ENCODE assay signal across 8 cellular contexts in the genomic region with DNA sequence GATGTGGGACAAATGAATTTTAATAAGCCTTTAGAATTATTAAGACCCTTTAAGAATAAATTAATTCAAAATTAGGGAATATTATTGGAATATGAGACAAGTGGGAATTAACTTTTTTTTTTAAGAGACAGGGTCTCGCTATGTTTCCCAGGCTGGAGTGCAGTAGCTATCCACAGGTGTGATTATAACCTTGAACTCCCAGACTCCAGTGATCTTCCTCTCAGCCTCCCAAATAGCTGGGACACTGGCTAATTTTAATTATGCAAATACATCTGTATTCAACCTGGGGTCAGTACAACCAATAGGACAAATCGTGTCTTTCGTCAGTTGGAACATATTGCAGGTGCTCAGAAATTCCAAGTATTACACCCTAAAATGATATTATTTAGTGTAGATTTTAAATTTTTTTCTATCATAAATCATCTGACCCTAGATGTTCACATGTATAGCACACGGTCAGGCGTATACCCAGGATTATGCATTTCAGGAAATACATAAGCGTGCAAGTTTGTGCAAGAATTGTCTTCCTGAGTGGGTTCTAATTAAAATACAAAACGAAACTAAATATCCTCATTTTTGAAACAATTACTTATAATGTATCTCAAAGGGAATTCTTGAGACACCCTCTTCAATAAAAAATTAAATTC. TPM values are rescaled to one million over a fixed set of nuclear protein-coding genes. Genes with fewer than 3 reads are reported as not detected.
DNase-seq lines count a peak whose midpoint lies in the region; ATAC-seq and TF ChIP-seq lines count a peak whose summit lies in the region.

No MANE protein-coding gene starts in this region.

- intact Hi-C loops in mammary epithelial cell (cut with micrococcal nuclease): loop anchor here (5.0 kb wide), 1 partner anchor 169 kb away; the partner anchor contains the start of gene KBTBD2

- H3K4me2 ChIP-seq in BLaER1 (peak overlapping the region; percentile 94), mammary epithelial cell (ENCODE audit: insufficient read depth, low read depth, low read length) (peak overlapping the region; percentile 93)

- POLR2A ChIA-PET in naive thymus-derived CD8-positive, alpha-beta T cell (lab: Charles Lee): interaction anchor here (1.2 to 3.5 kb wide), 6 partner anchors 8 to 572 kb away, joined by 3 to 36 read pairs (median 12); partner anchors contain the start of genes KBTBD2 and LSM5

- no peak overlapping the region for H2AFZ ChIP-seq in mammary epithelial cell (ENCODE audit: low read depth, low read length)

- DNase-seq in Jurkat, Clone E6-1 (ENCODE audit: low read depth, low spot score): no peak
- DNase-seq in mammary epithelial cell: no peak
- no peak for DNase-seq in naive thymus-derived CD8-positive, alpha-beta T cell
- no peak for DNase-seq in effector CD4-positive, alpha-beta T cell
- DNase-seq in H4 (ENCODE audit: low spot score): no peak
- DNase-seq in epidermal melanocyte (ENCODE audit: insufficient read length, low spot score): no peak
- DNase-seq in NCI-H1930 (lab: John Stamatoyannopoulos, UW): no peak

- H3K4me1 Mint-ChIP-seq in naive thymus-derived CD8-positive, alpha-beta T cell: peaks cover 14 to 58% (median 46%) of the 10 kb centered on the region in 4 donors

- BruUV-seq in mammary epithelial cell (replicated peaks; lab: Mats Ljungman, UMichigan): no TSS peak

- H3K4me3 ChIP-seq in BLaER1: peak overlapping the region; percentile 100
- H3K4me3 ChIP-seq in Jurkat, Clone E6-1 (ENCODE audit: low read length): peak overlapping the region; percentile 86
- H3K4me3 ChIP-seq in mammary epithelial cell (replicated peaks in 1 of 3; ENCODE audit: insufficient read depth in 1 of 3, low read depth in 2 of 3, low read length in 3 of 3): peak overlapping the region; percentile 62 to 95 (median 84)

- H3K79me2 ChIP-seq in mammary epithelial cell (ENCODE audit: insufficient read depth, low read length): peaks cover 60% of the 10 kb centered on the region

- peaks cover 22% of the 10 kb centered on the region for H3K4me1 ChIP-seq in BLaER1
- H3K4me1 ChIP-seq in mammary epithelial cell (ENCODE audit: insufficient read depth, low read length): peaks cover 5% of the 10 kb centered on the region

- H3K9me3 ChIP-seq in BLaER1 (peaks cover 11% of the 10 kb centered on the region), mammary epithelial cell (replicated peaks; ENCODE audit: insufficient read depth, low read length) (no peaks in the 10 kb centered on the region)

- H4K20me1 ChIP-seq in BLaER1 (peaks cover 60% of the 10 kb centered on the region), mammary epithelial cell (ENCODE audit: insufficient read depth, low read length) (no peaks in the 10 kb centered on the region)

- H3K36me3 Mint-ChIP-seq in naive thymus-derived CD8-positive, alpha-beta T cell: peaks cover 7 to 12% (median 10%) of the 10 kb centered on the region in 3 donors

- no peaks in the 10 kb centered on the region for H3K27me3 Mint-ChIP-seq in naive thymus-derived CD8-positive, alpha-beta T cell

- H3K36me3 ChIP-seq in BLaER1 (peaks cover 26% of the 10 kb centered on the region), mammary epithelial cell (ENCODE audit: insufficient read depth, low read length) (no peaks in the 10 kb centered on the region)

- in situ Hi-C loops in mammary epithelial cell (cut with MboI; ENCODE audit: low sequenced_read_pairs in 2 of 2): no loop called here

- peak overlapping the region; percentile 89 to 97 (median 96) for H3K4me3 Mint-ChIP-seq in naive thymus-derived CD8-positive, alpha-beta T cell

- H3K27ac Mint-ChIP-seq in naive thymus-derived CD8-positive, alpha-beta T cell: peak overlapping the region; percentile 85 to 95 (median 90)

- CTCF ChIA-PET in mammary epithelial cell (lab: Charles Lee; ENCODE audit: low non-redundant PET): no interaction called here

- TF ChIP-seq CTCF in mammary epithelial cell (conservative IDR thresholded peaks at IDR 0.05 in 1 of 2, IDR thresholded peaks at IDR 0.05 in 1 of 2; ENCODE audit: extremely low read depth in 1 of 2, insufficient read depth in 1 of 2, low read depth in 1 of 2, low read length in 2 of 2): no peak

- H3K9ac ChIP-seq in BLaER1 (peak overlapping the region; percentile 96), mammary epithelial cell (ENCODE audit: insufficient read depth, low read length) (peak overlapping the region; percentile 91)

- no peaks in the 10 kb centered on the region for H3K27me3 ChIP-seq in BLaER1
- no peaks in the 10 kb centered on the region for H3K27me3 ChIP-seq in mammary epithelial cell (ENCODE audit: insufficient read depth, low read length)

- H3K27ac ChIP-seq in BLaER1 (peak overlapping the region; percentile 94; the same call in 1 of the 2 replicates), mammary epithelial cell (ENCODE audit: insufficient read depth, low read depth, low read length) (peak overlapping the region; percentile 73)

- 29% methylated on average over 7 of the region's 7 CpGs for WGBS in mammary epithelial cell (ENCODE audit: low coverage, missing lambda C conversion rate)

- peaks cover 0 to 11% (median 7%) of the 10 kb centered on the region in 9 donors for H3K9me3 Mint-ChIP-seq in naive thymus-derived CD8-positive, alpha-beta T cell

- dilution Hi-C loops in mammary epithelial cell (cut with HindIII; ENCODE audit: low sequenced_read_pairs): no loop called here

- ATAC-seq in naive thymus-derived CD8-positive, alpha-beta T cell: no peak

RNA-seq across cellular contexts. Expression of gene NT5C3A, which starts 1.2 kb away (rescaled TPM):
- polyA plus RNA-seq in Jurkat, Clone E6-1 (2012; ENCODE audit: insufficient read depth, insufficient read length): 20.4 TPM
- 10 to 100 TPM; 28.3 to 29.3 TPM for total RNA-seq in mammary epithelial cell
- 13.7 TPM for polyA plus RNA-seq in mammary epithelial cell
- 6.6 TPM for polyA minus RNA-seq in mammary epithelial cell
- 10 to 100 TPM; 52.2 to 53.6 TPM for total RNA-seq in naive thymus-derived CD8-positive, alpha-beta T cell
- polyA plus RNA-seq in naive thymus-derived CD8-positive, alpha-beta T cell: 10 to 100 TPM; 44.6 to 53.9 (median 48.3) TPM
- total RNA-seq in H4 (2014; rRNA removed; shearing (Covaris generic)): 41.2 and 51.6 TPM in 2 replicates

RNA-seq across cellular contexts. Expression of gene RP9, which starts 47.8 kb away (rescaled TPM):
- polyA plus RNA-seq in Jurkat, Clone E6-1 (2012; ENCODE audit: insufficient read depth, insufficient read length): 30.7 TPM
- total RNA-seq in mammary epithelial cell: 10 to 100 TPM in 1 of 2 donors, 1 to 10 TPM in 1; 7.2 to 17.1 TPM
- polyA plus RNA-seq in mammary epithelial cell: 17.6 TPM
- polyA minus RNA-seq in mammary epithelial cell: 6.9 TPM
- total RNA-seq in naive thymus-derived CD8-positive, alpha-beta T cell: 10 to 100 TPM; 20.2 to 21.7 TPM
- 10 to 100 TPM; 15.3 to 23.9 (median 20.3) TPM for polyA plus RNA-seq in naive thymus-derived CD8-positive, alpha-beta T cell
- total RNA-seq in H4 (2014; rRNA removed; shearing (Covaris generic)): 15.8 and 24.9 TPM in 2 replicates
